In genomic region chr1:208158640-208159541, GRCh38 we compare ENCODE assay signal across 10 cellular contexts.
DNase-seq lines count a peak whose midpoint lies in the region; ATAC-seq and TF ChIP-seq lines count a peak whose summit lies in the region.
"Had no signal": no experiment of that assay in that cellular context is flagged by ENCODE, and none has a peak within 500 bp of the region (broad histone marks: within the 10 kb centered on the region; RNA-seq: fewer than 3 reads in every experiment).

No MANE protein-coding gene starts in this region.

- peaks cover 12% of the 10 kb centered on the region; the same call in 1 of the 2 replicates for H3K27me3 ChIP-seq in HUES6 (ENCODE audit: control insufficient read depth, insufficient read depth, low read length)

- no peak overlapping the region for H3K27ac ChIP-seq in HUES6 (ENCODE audit: low read depth, low read length)
- H3K27ac ChIP-seq in VCaP = peak overlapping the region; percentile 57
- H3K27ac ChIP-seq: neutrophil had no signal

- peaks cover 26% of the 10 kb centered on the region for H3K27me3 Mint-ChIP-seq in stimulated activated memory B cell treated with anti-CD40 and anti-IgM and Interleukin-4, amounts not matched to agents 10 μg/mL and 1 μg/mL and 100 μg/mL, for 72 hours

- no peak overlapping the region for H3K4me3 Mint-ChIP-seq in stimulated activated memory B cell treated with anti-CD40 and anti-IgM and Interleukin-4, amounts not matched to agents 10 μg/mL and 1 μg/mL and 100 μg/mL, for 72 hours

- TF ChIP-seq CTCF in VCaP (conservative IDR thresholded peaks at IDR 0.05) = no peak

- H3K4me1 Mint-ChIP-seq in stimulated activated memory B cell treated with anti-CD40 and anti-IgM and Interleukin-4, amounts not matched to agents 10 μg/mL and 1 μg/mL and 100 μg/mL, for 72 hours = no peaks in the 10 kb centered on the region

- H3K9me3 Mint-ChIP-seq in stimulated activated memory B cell treated with anti-CD40 and anti-IgM and Interleukin-4, amounts not matched to agents 10 μg/mL and 1 μg/mL and 100 μg/mL, for 72 hours = no peaks in the 10 kb centered on the region

- H3K9ac ChIP-seq in HUES6 (ENCODE audit: low read length) = peak overlapping the region; percentile 8

- ATAC-seq in stimulated activated memory B cell treated with anti-CD40 and anti-IgM and Interleukin-4, amounts not matched to agents 10 μg/mL and 1 μg/mL and 100 μg/mL, for 72 hours = peak; percentile 13
- no peak for ATAC-seq in GM19328 (IDR thresholded peaks at IDR 0.05; ENCODE audit: unreplicated experiment)
- no peak for ATAC-seq in GM19351 (IDR thresholded peaks at IDR 0.05; ENCODE audit: unreplicated experiment)

- no peak overlapping the region for H3K27ac Mint-ChIP-seq in stimulated activated memory B cell treated with anti-CD40 and anti-IgM and Interleukin-4, amounts not matched to agents 10 μg/mL and 1 μg/mL and 100 μg/mL, for 72 hours

- no peak overlapping the region for H3K4me3 ChIP-seq in HUES6 (ENCODE audit: low read depth, low read length)

- peaks cover 56% of the 10 kb centered on the region for H3K4me1 ChIP-seq in HUES6 (ENCODE audit: control insufficient read depth, insufficient read depth, low read length)

- H3K9me3 ChIP-seq in HUES6 (ENCODE audit: control insufficient read depth, insufficient read depth, low read depth, low read length) = no peaks in the 10 kb centered on the region
- H3K9me3 ChIP-seq: neutrophil had no signal

- no peaks in the 10 kb centered on the region for H3K36me3 ChIP-seq in HUES6 (ENCODE audit: control insufficient read depth, insufficient read depth, low read length)
- H3K36me3 ChIP-seq: neutrophil had no signal

- no peaks in the 10 kb centered on the region for H3K36me3 Mint-ChIP-seq in stimulated activated memory B cell treated with anti-CD40 and anti-IgM and Interleukin-4, amounts not matched to agents 10 μg/mL and 1 μg/mL and 100 μg/mL, for 72 hours

- DNase-seq in left kidney (ENCODE audit: low read depth, low spot score) = peak; percentile 54
- DNase-seq in DMS 273 (lab: John Stamatoyannopoulos, UW; ENCODE audit: unreplicated experiment) = no peak
- DNase-seq: cerebellar nuclear complex, hippocampal formation had no signal
